8 cellular contexts compared by ENCODE assay signal in genomic region chr10:33193057-33193866, GRCh38.
DNase-seq lines count a peak whose midpoint lies in the region; ATAC-seq and TF ChIP-seq lines count a peak whose summit lies in the region.

No MANE protein-coding gene starts in this region.

- intact Hi-C loops in ascending aorta (cut with DNase I) (loop anchor here (1.0 to 10.0 kb wide), 3 partner anchors 80 to 1082 kb away; no protein-coding TSS in a partner anchor), gastrocnemius medialis (cut with DNase I; ENCODE audit: low total_unique reads) (loop anchor here (2.0 to 5.0 kb wide), 3 partner anchors 80 to 1444 kb away; no protein-coding TSS in a partner anchor)

- no peak overlapping the region for H3K9ac ChIP-seq in H9 (ENCODE audit: extremely low read depth, insufficient read length, low read length)

- ATAC-seq in gastrocnemius medialis, result peak; percentile 79 to 91

- DNase-seq in G401 (ENCODE audit: low spot score) (peak; percentile 38), H9 (peak; percentile 66), NB4 (ENCODE audit: low read depth) (peak; percentile 77), ascending aorta (ENCODE audit: low spot score in 2 of 2) (peak; percentile 48 to 91), hepatic stellate cell (ENCODE audit: low spot score) (peak; percentile 59), gastrocnemius medialis (peak; percentile 64 to 72), NCI-H187 treated with DMSO at 0.1 percent for 48 hours (lab: John Stamatoyannopoulos, UW) (no peak)
- DNase-seq in T-helper 2 cell treated with Interferon-gamma antibody and Interleukin-4, amounts not matched to agents 5 μg/mL and 100 μg/mL, for 36 hours (ENCODE audit: low spot score), result peak; percentile 55

- H3K4ac ChIP-seq in H9 (ENCODE audit: low read depth, low read length), result no peak overlapping the region

- H3K27me3 Mint-ChIP-seq in H9 (ENCODE audit: low read depth), result peaks cover 2% of the 10 kb centered on the region; the same call in 1 of the 2 replicates
- H3K27me3 Mint-ChIP-seq in T-helper 2 cell treated with Interferon-gamma antibody and Interleukin-4, amounts not matched to agents 5 μg/mL and 100 μg/mL, for 36 hours (ENCODE audit: low read depth), result peaks cover 31% of the 10 kb centered on the region

- no peak overlapping the region for H4K8ac ChIP-seq in H9 (replicated peaks; ENCODE audit: insufficient read length, low read depth, low read length)

- no peak overlapping the region for H2AFZ ChIP-seq in H9 (ENCODE audit: low read length)

- no CpG with 5 or more reads among the region's 13 CpGs for whole genome bisulfite sequencing in H9 (ENCODE audit: extremely low coverage, insufficient read length, low lambda C conversion rate)

- H3K79me1 ChIP-seq in H9 (ENCODE audit: insufficient read depth, low read depth, low read length, poor library complexity, severe bottlenecking), result no peaks in the 10 kb centered on the region

- no peaks in the 10 kb centered on the region; the same call in 1 of the 2 replicates for H3K79me2 ChIP-seq in H9 (ENCODE audit: insufficient read depth, low read length)

- no peak overlapping the region for H2BK5ac ChIP-seq in H9 (ENCODE audit: insufficient read length, low read length)

- no peak overlapping the region for H2BK120ac ChIP-seq in H9 (ENCODE audit: low read depth, low read length, poor library complexity, severe bottlenecking)

- H3K9me3 ChIP-seq in H9 (ENCODE audit: control insufficient read depth, low read depth, low read length) (no peaks in the 10 kb centered on the region), ascending aorta (no peaks in the 10 kb centered on the region), gastrocnemius medialis (no peaks in the 10 kb centered on the region)

- H3K4me2 ChIP-seq in H9 (ENCODE audit: insufficient read depth, insufficient read length, low read length), result no peak overlapping the region

- no peaks in the 10 kb centered on the region for H3K27me3 ChIP-seq in H9 (ENCODE audit: insufficient read depth, low read length)
- H3K27me3 ChIP-seq in ascending aorta, result no peaks in the 10 kb centered on the region
- H3K27me3 ChIP-seq in gastrocnemius medialis, result no peaks in the 10 kb centered on the region

- H2BK20ac ChIP-seq in H9 (ENCODE audit: low read depth, low read length, poor library complexity, severe bottlenecking), result no peak overlapping the region

- H4K91ac ChIP-seq in H9 (ENCODE audit: insufficient read length, low read depth, low read length), result no peak overlapping the region

- H3K27ac Mint-ChIP-seq in H9, result no peak overlapping the region
- H3K27ac Mint-ChIP-seq in T-helper 2 cell treated with Interferon-gamma antibody and Interleukin-4, amounts not matched to agents 5 μg/mL and 100 μg/mL, for 36 hours, result no peak overlapping the region

- no peak overlapping the region for H3K56ac ChIP-seq in H9 (ENCODE audit: insufficient read length, low read depth, low read length)

- no peak overlapping the region for H3K23ac ChIP-seq in H9 (ENCODE audit: insufficient read length, low read depth, low read length)

- no peak overlapping the region for H2AK5ac ChIP-seq in H9 (ENCODE audit: insufficient read length, low read length)

- in situ Hi-C loops in G401 (cut with HindIII; ENCODE audit: low sequenced_read_pairs), result no loop called here
- in situ Hi-C loops in gastrocnemius medialis (cut with MboI; ENCODE audit: low sequenced_read_pairs in 4 of 4), result loop anchor here (10.0 to 25.0 kb wide), 3 partner anchors 142 to 1444 kb away; partner anchors contain the start of gene NRP1 (in 1 of the 4)

- H4K20me1 ChIP-seq in H9 (ENCODE audit: control insufficient read depth, insufficient read depth, insufficient read length), result no peaks in the 10 kb centered on the region

- H3K9me3 Mint-ChIP-seq in H9, result no peaks in the 10 kb centered on the region
- H3K9me3 Mint-ChIP-seq in T-helper 2 cell treated with Interferon-gamma antibody and Interleukin-4, amounts not matched to agents 5 μg/mL and 100 μg/mL, for 36 hours, result no peaks in the 10 kb centered on the region

- no peak overlapping the region for H3K18ac ChIP-seq in H9 (ENCODE audit: insufficient read length, low read depth, low read length)

- peak; percentile 83 for TF ChIP-seq CTCF in H9 (conservative IDR thresholded peaks at IDR 0.05)
- peak; percentile 50 for TF ChIP-seq CTCF in NB4 (IDR thresholded peaks at IDR 0.05; ENCODE audit: low read depth, low read length)
- TF ChIP-seq CTCF in ascending aorta (IDR thresholded peaks at IDR 0.05), result peak; percentile 72 to 88 (median 86)
- TF ChIP-seq CTCF in gastrocnemius medialis (IDR thresholded peaks at IDR 0.05 in 4 of 5, conservative IDR thresholded peaks at IDR 0.05 in 1 of 5), result peak; percentile 49 to 84 (median 73)

- H2BK15ac ChIP-seq in H9 (ENCODE audit: low read depth, low read length), result no peak overlapping the region

- H3K4me3 Mint-ChIP-seq in H9, result no peak overlapping the region
- no peak overlapping the region for H3K4me3 Mint-ChIP-seq in T-helper 2 cell treated with Interferon-gamma antibody and Interleukin-4, amounts not matched to agents 5 μg/mL and 100 μg/mL, for 36 hours

- H3K27ac ChIP-seq in H9 (ENCODE audit: insufficient read length, low read depth, low read length) (no peak overlapping the region), ascending aorta (peak overlapping the region; percentile 61 to 64), gastrocnemius medialis (peak overlapping the region; percentile 12 to 51 (median 40))

- TF ChIP-seq POLR2A in NB4 (IDR thresholded peaks at IDR 0.05; ENCODE audit: extremely low read depth, insufficient read length) (no peak), gastrocnemius medialis (IDR thresholded peaks at IDR 0.05) (no peak)

- no peak overlapping the region for H3T11ph ChIP-seq in H9 (ENCODE audit: low read length)

- no peak overlapping the region for H3K4me3 ChIP-seq in NB4 (ENCODE audit: low read depth, low read length)
- H3K4me3 ChIP-seq in ascending aorta, result no peak overlapping the region
- no peak overlapping the region for H3K4me3 ChIP-seq in gastrocnemius medialis

- H2BK12ac ChIP-seq in H9 (ENCODE audit: insufficient read length, low read depth, low read length), result no peak overlapping the region

- peaks cover 0 to 4% of the 10 kb centered on the region in 2 donors for H3K36me3 ChIP-seq in ascending aorta
- peaks cover 0 to 4% of the 10 kb centered on the region in 2 donors for H3K36me3 ChIP-seq in gastrocnemius medialis

- peaks cover 9 to 17% of the 10 kb centered on the region in 2 experiments for H3K4me1 Mint-ChIP-seq in H9
- peaks cover 7% of the 10 kb centered on the region for H3K4me1 Mint-ChIP-seq in T-helper 2 cell treated with Interferon-gamma antibody and Interleukin-4, amounts not matched to agents 5 μg/mL and 100 μg/mL, for 36 hours (ENCODE audit: low read depth)

- no peaks in the 10 kb centered on the region for H3K36me3 Mint-ChIP-seq in H9 (ENCODE audit: insufficient read depth in 1 of 3, low read depth in 3 of 3)
- H3K36me3 Mint-ChIP-seq in T-helper 2 cell treated with Interferon-gamma antibody and Interleukin-4, amounts not matched to agents 5 μg/mL and 100 μg/mL, for 36 hours (ENCODE audit: low read depth), result no peaks in the 10 kb centered on the region

- H3K4me1 ChIP-seq in H9 (ENCODE audit: insufficient read depth, low read length), result peaks cover under 1% of the 10 kb centered on the region; the same call in 1 of the 2 replicates
- peaks cover 0 to 9% of the 10 kb centered on the region in 2 donors for H3K4me1 ChIP-seq in ascending aorta
- peaks cover 0 to 31% of the 10 kb centered on the region in 2 donors for H3K4me1 ChIP-seq in gastrocnemius medialis

- no peaks in the 10 kb centered on the region for H3K23me2 ChIP-seq in H9 (ENCODE audit: insufficient read length, low read depth, low read length, poor library complexity, severe bottlenecking)

- H4K5ac ChIP-seq in H9 (ENCODE audit: insufficient read length, low read depth, low read length), result no peak overlapping the region

- no peak overlapping the region for H3K14ac ChIP-seq in H9 (ENCODE audit: insufficient read depth, low read length)
